In the genomic region with DNA sequence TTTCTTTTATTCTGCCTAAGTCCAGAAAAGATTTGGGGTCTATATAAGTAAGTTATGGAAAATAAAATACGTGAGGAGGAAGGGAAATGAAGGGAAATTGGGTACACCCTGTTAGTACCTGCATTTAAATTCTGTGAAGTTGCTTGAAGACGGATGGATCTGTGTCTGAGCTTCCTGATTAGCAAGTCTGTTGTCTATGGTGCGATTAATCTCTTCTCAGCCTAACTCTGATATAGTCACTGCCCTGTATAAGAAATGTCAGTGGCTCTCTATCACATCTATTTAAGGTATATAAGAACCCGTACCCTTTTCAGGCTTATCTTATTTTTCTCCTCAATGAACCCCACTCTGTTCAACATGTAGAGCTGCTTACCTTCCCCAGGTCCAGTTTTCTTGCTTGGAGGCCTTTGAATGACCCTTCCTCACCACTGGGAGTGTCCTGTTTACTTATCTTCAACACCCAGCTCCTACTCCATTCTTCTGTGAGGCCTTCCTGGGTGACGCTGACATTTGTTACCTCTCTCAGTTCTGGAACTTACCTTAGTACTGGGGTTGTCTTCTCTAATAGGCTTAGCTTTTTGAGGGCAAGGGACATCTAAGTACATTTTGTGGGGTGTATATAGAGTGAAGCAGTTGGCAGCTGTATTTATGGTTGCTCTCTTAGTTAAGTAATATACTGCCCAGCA, we compare ENCODE assay signal across 1 cellular context.
TF ChIP-seq lines count a peak whose summit lies in the region.

No MANE protein-coding gene starts in this region.

TF ChIP-seq in K562, 482 proteins besides CTCF, POLR2A, EP300 and RAD21 (continued from another document and continues in another):
- TF ChIP-seq, protein P1, sequence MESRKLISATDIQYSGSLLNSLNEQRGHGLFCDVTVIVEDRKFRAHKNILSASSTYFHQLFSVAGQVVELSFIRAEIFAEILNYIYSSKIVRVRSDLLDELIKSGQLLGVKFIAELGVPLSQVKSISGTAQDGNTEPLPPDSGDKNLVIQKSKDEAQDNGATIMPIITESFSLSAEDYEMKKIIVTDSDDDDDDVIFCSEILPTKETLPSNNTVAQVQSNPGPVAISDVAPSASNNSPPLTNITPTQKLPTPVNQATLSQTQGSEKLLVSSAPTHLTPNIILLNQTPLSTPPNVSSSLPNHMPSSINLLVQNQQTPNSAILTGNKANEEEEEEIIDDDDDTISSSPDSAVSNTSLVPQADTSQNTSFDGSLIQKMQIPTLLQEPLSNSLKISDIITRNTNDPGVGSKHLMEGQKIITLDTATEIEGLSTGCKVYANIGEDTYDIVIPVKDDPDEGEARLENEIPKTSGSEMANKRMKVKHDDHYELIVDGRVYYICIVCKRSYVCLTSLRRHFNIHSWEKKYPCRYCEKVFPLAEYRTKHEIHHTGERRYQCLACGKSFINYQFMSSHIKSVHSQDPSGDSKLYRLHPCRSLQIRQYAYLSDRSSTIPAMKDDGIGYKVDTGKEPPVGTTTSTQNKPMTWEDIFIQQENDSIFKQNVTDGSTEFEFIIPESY (CRISPR knock-in tag; IDR thresholded peaks at IDR 0.05), result no peak
- no peak for TF ChIP-seq RBM39 (optimal IDR thresholded peaks at IDR 0.05; ENCODE audit: low read depth, low read length)
- TF ChIP-seq TEAD4 (IDR thresholded peaks at IDR 0.05; ENCODE audit: low read length), result peak; percentile 82
- no peak for TF ChIP-seq TEAD4 (CRISPR knock-in tag; IDR thresholded peaks at IDR 0.05; ENCODE audit: borderline replicate concordance)
- no peak for TF ChIP-seq FOXA1 (IDR thresholded peaks at IDR 0.05; ENCODE audit: borderline replicate concordance)
- peak in 1 of 3 experiments; percentile 43 for TF ChIP-seq YY1 (IDR thresholded peaks at IDR 0.05; ENCODE audit: borderline replicate concordance in 1 of 3, control insufficient read depth in 1 of 3, extremely low read depth in 1 of 3, insufficient read depth in 3 of 3, insufficient read length in 1 of 3, insufficient replicate concordance in 2 of 3, low read depth in 1 of 3, low read length in 2 of 3)
- TF ChIP-seq ZNF41 (CRISPR knock-in tag; conservative IDR thresholded peaks at IDR 0.05), result no peak
- no peak for TF ChIP-seq FOXJ2 (tag; IDR thresholded peaks at IDR 0.05)
- TF ChIP-seq, protein P2, sequence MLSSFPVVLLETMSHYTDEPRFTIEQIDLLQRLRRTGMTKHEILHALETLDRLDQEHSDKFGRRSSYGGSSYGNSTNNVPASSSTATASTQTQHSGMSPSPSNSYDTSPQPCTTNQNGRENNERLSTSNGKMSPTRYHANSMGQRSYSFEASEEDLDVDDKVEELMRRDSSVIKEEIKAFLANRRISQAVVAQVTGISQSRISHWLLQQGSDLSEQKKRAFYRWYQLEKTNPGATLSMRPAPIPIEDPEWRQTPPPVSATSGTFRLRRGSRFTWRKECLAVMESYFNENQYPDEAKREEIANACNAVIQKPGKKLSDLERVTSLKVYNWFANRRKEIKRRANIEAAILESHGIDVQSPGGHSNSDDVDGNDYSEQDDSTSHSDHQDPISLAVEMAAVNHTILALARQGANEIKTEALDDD (IDR thresholded peaks at IDR 0.05), result peak; percentile 80
- TF ChIP-seq NR2F6 (CRISPR knock-in tag; IDR thresholded peaks at IDR 0.05), result no peak
- TF ChIP-seq, protein P3, sequence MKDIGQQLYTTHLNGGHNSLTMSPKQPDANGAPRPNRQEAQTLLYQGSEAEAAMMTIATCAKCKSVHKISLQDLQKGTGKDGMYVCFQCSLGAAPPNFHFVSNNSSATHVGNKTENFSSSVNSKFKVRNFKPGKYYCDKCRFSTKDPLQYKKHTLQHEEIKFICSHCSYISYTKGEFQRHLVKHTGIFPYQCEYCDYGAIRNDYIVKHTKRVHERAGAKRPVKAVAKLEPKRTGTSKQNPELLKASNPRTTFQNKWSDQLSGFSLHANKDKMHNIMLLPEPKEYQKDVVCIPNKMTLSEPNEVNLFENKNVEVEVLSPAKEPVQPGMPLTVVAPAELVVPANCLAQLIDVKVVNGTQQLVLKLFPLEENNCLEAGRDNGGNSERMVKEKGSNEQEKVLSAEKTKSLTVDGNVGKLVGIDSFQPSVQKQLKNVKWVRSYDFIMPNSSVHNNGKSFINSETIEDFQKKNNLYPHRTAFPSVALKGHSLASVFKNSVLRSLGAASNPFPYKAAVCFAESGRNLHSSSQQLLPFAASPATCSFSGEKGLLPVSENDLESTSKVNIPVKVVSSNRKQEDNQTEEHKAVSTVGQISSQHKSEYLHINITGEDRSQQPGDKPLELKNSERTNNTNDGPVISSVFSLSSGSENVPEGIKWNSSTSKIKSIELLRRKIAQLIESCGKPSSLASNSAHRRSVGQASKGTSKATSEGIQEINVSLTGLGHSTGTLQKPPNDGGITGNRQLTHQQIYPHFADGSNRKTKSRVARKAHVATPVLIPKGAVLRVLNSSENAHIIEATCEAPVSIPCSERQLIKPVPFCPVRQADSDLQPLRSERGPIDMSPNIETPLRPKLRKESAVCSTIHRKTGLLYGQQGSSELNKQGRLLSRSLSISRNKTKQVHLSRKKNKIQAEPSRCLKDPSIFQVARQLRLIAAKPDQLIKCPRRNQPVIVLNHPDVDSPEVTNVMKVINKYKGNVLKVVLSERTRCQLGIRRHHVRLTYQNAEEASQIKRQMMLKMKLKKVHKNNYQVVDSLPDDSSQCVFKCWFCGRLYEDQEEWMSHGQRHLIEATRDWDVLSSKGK (CRISPR knock-in tag; IDR thresholded peaks at IDR 0.05), result no peak
- TF ChIP-seq FOXP1 (CRISPR knock-in tag; IDR thresholded peaks at IDR 0.05), result no peak
- peak; percentile 75 for TF ChIP-seq ZKSCAN8 (CRISPR knock-in tag; IDR thresholded peaks at IDR 0.05)
- TF ChIP-seq SMAD4 (CRISPR knock-in tag; conservative IDR thresholded peaks at IDR 0.05), result peak; percentile 44; the same call in 1 of the 2 replicates
- TF ChIP-seq FOXM1 (IDR thresholded peaks at IDR 0.05; ENCODE audit: low read depth), result peak; percentile 20; the same call in 1 of the 2 replicates
- TF ChIP-seq FOXM1 (CRISPR knock-in tag; IDR thresholded peaks at IDR 0.05; ENCODE audit: low read depth), result no peak
- no peak for TF ChIP-seq EGR1 (conservative IDR thresholded peaks at IDR 0.05)
- TF ChIP-seq ATF4 (CRISPR knock-in tag; IDR thresholded peaks at IDR 0.05), result no peak
- TF ChIP-seq SAFB (IDR thresholded peaks at IDR 0.05; ENCODE audit: borderline replicate concordance, low read depth, low read length), result no peak
- TF ChIP-seq ZBTB9 (CRISPR knock-in tag; IDR thresholded peaks at IDR 0.05), result no peak
- TF ChIP-seq CEBPB (tag; IDR thresholded peaks at IDR 0.05), result no peak
- peak; percentile 25; the same call in 1 of the 2 replicates for TF ChIP-seq PTRF (tag; IDR thresholded peaks at IDR 0.05)
- TF ChIP-seq NFXL1 (CRISPR knock-in tag; IDR thresholded peaks at IDR 0.05), result no peak
- TF ChIP-seq HSF4 (CRISPR knock-in tag; IDR thresholded peaks at IDR 0.05; ENCODE audit: borderline replicate concordance), result no peak
- TF ChIP-seq MAFK (IDR thresholded peaks at IDR 0.05; ENCODE audit: low read length), result no peak
- peak; percentile 77 to 81 for TF ChIP-seq FOXK2 (conservative IDR thresholded peaks at IDR 0.05 in 1 of 2, IDR thresholded peaks at IDR 0.05 in 1 of 2; ENCODE audit: low read depth in 2 of 2)
- TF ChIP-seq, protein P4, sequence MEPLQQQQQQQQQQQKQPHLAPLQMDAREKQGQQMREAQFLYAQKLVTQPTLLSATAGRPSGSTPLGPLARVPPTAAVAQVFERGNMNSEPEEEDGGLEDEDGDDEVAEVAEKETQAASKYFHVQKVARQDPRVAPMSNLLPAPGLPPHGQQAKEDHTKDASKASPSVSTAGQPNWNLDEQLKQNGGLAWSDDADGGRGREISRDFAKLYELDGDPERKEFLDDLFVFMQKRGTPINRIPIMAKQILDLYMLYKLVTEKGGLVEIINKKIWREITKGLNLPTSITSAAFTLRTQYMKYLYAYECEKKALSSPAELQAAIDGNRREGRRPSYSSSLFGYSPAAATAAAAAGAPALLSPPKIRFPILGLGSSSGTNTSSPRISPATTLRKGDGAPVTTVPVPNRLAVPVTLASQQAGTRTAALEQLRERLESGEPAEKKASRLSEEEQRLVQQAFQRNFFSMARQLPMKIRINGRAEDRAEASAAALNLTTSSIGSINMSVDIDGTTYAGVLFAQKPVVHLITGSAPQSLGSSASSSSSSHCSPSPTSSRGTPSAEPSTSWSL (CRISPR knock-in tag; IDR thresholded peaks at IDR 0.05; ENCODE audit: borderline replicate concordance), result no peak
- no peak for TF ChIP-seq ZBTB7A (IDR thresholded peaks at IDR 0.05; ENCODE audit: borderline replicate concordance, control insufficient read depth, low read depth, low read length)
- TF ChIP-seq DPF2 (IDR thresholded peaks at IDR 0.05), result peak; percentile 85
- no peak for TF ChIP-seq ZNF165 (CRISPR knock-in tag; IDR thresholded peaks at IDR 0.05; ENCODE audit: borderline replicate concordance)
- no peak for TF ChIP-seq ZC3H11A (IDR thresholded peaks at IDR 0.05; ENCODE audit: low read depth, low read length)
- peak; percentile 52; the same call in 1 of the 2 replicates for TF ChIP-seq NFE2 (IDR thresholded peaks at IDR 0.05; ENCODE audit: low read depth)
- TF ChIP-seq ELF4 (CRISPR knock-in tag; IDR thresholded peaks at IDR 0.05), result no peak
- TF ChIP-seq, protein P5, sequence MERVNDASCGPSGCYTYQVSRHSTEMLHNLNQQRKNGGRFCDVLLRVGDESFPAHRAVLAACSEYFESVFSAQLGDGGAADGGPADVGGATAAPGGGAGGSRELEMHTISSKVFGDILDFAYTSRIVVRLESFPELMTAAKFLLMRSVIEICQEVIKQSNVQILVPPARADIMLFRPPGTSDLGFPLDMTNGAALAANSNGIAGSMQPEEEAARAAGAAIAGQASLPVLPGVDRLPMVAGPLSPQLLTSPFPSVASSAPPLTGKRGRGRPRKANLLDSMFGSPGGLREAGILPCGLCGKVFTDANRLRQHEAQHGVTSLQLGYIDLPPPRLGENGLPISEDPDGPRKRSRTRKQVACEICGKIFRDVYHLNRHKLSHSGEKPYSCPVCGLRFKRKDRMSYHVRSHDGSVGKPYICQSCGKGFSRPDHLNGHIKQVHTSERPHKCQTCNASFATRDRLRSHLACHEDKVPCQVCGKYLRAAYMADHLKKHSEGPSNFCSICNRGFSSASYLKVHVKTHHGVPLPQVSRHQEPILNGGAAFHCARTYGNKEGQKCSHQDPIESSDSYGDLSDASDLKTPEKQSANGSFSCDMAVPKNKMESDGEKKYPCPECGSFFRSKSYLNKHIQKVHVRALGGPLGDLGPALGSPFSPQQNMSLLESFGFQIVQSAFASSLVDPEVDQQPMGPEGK (CRISPR knock-in tag; IDR thresholded peaks at IDR 0.05; ENCODE audit: borderline replicate concordance), result peak; percentile 54; the same call in 1 of the 2 replicates
- TF ChIP-seq STAT5B (CRISPR knock-in tag; IDR thresholded peaks at IDR 0.05), result no peak
- peak; percentile 13 for TF ChIP-seq HDAC3 (IDR thresholded peaks at IDR 0.05; ENCODE audit: borderline replicate concordance, partially characterized antibody)
- no peak for TF ChIP-seq MAFG (tag; conservative IDR thresholded peaks at IDR 0.05)
- TF ChIP-seq HBP1 (CRISPR knock-in tag; IDR thresholded peaks at IDR 0.05), result no peak
- TF ChIP-seq, protein P6, sequence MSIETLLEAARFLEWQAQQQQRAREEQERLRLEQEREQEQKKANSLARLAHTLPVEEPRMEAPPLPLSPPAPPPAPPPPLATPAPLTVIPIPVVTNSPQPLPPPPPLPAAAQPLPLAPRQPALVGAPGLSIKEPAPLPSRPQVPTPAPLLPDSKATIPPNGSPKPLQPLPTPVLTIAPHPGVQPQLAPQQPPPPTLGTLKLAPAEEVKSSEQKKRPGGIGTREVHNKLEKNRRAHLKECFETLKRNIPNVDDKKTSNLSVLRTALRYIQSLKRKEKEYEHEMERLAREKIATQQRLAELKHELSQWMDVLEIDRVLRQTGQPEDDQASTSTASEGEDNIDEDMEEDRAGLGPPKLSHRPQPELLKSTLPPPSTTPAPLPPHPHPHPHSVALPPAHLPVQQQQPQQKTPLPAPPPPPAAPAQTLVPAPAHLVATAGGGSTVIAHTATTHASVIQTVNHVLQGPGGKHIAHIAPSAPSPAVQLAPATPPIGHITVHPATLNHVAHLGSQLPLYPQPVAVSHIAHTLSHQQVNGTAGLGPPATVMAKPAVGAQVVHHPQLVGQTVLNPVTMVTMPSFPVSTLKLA (conservative IDR thresholded peaks at IDR 0.05), result no peak
- no peak for TF ChIP-seq THRA (IDR thresholded peaks at IDR 0.05)
- no peak for TF ChIP-seq SIN3B (IDR thresholded peaks at IDR 0.05; ENCODE audit: low read depth)
- TF ChIP-seq CC2D1A (IDR thresholded peaks at IDR 0.05), result no peak
